ENCODE assay signal across 27 cellular contexts in the genomic region with DNA sequence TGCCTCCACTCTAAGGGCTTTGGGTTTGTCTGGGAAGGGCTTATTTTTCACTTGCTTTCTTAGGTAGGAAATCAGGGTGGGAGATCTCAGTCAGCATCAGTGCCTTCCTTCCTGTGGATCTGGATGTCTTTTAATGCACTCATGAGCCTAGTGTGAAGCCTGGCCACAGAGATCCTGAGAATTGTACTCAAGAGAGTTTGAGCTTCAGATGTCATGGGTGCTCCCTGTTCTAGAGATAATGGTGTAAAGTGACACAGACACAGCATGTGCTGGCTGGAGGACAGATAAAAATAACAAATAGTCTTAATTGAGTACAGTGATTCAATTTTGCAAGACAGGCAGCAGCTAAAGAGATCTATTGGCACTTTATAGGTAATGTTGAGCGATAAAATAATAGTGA.
A peak's percentile ranks its signal among the peaks of the same experiment; 100 is the strongest.
DNase-seq lines count a peak whose midpoint lies in the region; ATAC-seq and TF ChIP-seq lines count a peak whose summit lies in the region.
"Had no signal": no experiment of that assay in that cellular context is flagged by ENCODE, and none has a peak within 500 bp of the region (broad histone marks: within the 10 kb centered on the region; RNA-seq: fewer than 3 reads in every experiment).

No MANE protein-coding gene starts in this region.

- H2BK15ac ChIP-seq in neuronal stem cell (ENCODE audit: low read length), result no peak overlapping the region

- no CpG with 5 or more reads among the region's 1 CpG for WGBS in neuronal stem cell (ENCODE audit: extremely low coverage in 2 of 2, insufficient read length in 2 of 2, insufficient replicate concordance in 1 of 2), 2 donors

- H3K4me1 ChIP-seq in ES-I3 (ENCODE audit: insufficient read depth, low read length), result peaks cover 26% of the 10 kb centered on the region
- peaks cover 7 to 11% of the 10 kb centered on the region in 2 donors for H3K4me1 ChIP-seq in neuronal stem cell (ENCODE audit: control insufficient read depth in 2 of 2, insufficient read depth in 1 of 2, low read depth in 1 of 2, low read length in 2 of 2)
- H3K4me1 ChIP-seq: A549 had no signal

- peak overlapping the region; percentile 11; the same call in 1 of the 2 replicates for H3K9ac ChIP-seq in ES-I3 (ENCODE audit: low read depth, low read length)
- H3K9ac ChIP-seq in neuronal stem cell (ENCODE audit: low read depth, low read length, poor library complexity), result no peak overlapping the region

- no peak overlapping the region for H3K18ac ChIP-seq in neuronal stem cell (ENCODE audit: low read length)

- intact Hi-C loops in left cardiac atrium (cut with DNase I), result loop anchor here (5.0 to 10.0 kb wide), 4 partner anchors 112 to 448 kb away; a partner anchor contains a TSS

- no peak overlapping the region for H2BK5ac ChIP-seq in neuronal stem cell (ENCODE audit: low read length)

- no peaks in the 10 kb centered on the region for H3K27me3 ChIP-seq in neuronal stem cell (ENCODE audit: control insufficient read depth in 3 of 3, insufficient read depth in 3 of 3, low read depth in 1 of 3, low read length in 3 of 3)
- H3K27me3 ChIP-seq: cardiac muscle cell had no signal

- ATAC-seq in left cardiac atrium (peak; percentile 70 to 73), HG02588 (IDR thresholded peaks at IDR 0.05; ENCODE audit: unreplicated experiment) (no peak), HG02571 (IDR thresholded peaks at IDR 0.05; ENCODE audit: unreplicated experiment) (no peak)
- ATAC-seq: A549; activated CD8-positive, alpha-beta memory T cell treated with anti-CD3 and anti-CD28 coated beads, Interleukin-2, amount 10 ng/mL, durations not matched to agents 7 days and 5 days; activated naive CD8-positive, alpha-beta T cell treated with anti-CD3 and anti-CD28 coated beads, Interleukin-2, amount 50 U/mL, for 24 hours; activated T-cell treated with anti-CD3 and anti-CD28 coated beads, Interleukin-2, amount 50 U/mL, for 4 hours; mucosa of descending colon; natural killer cell treated with Interleukin-12 subunit alpha and Interleukin-12 subunit beta and Interleukin-15 and Interleukin-18, amount 100 ng/mL, for 72 hours had no signal

- H3K4ac ChIP-seq in neuronal stem cell (ENCODE audit: low read length), result no peak overlapping the region

- no peak overlapping the region for H3K4me2 ChIP-seq in neuronal stem cell (ENCODE audit: insufficient read depth, low read length, poor library complexity, severe bottlenecking)
- H3K4me2 ChIP-seq: A549 had no signal

- no peak overlapping the region for H2BK120ac ChIP-seq in neuronal stem cell (ENCODE audit: low read depth, low read length)

- no peak overlapping the region for H3K27ac ChIP-seq in neuronal stem cell (replicated peaks; ENCODE audit: low read length)
- H3K27ac ChIP-seq: A549, cardiac muscle cell, epithelial cell of prostate, thoracic aorta had no signal

- no peaks in the 10 kb centered on the region for H3K79me1 ChIP-seq in neuronal stem cell (ENCODE audit: low read depth, low read length)

- H2BK12ac ChIP-seq in neuronal stem cell (ENCODE audit: low read length), result no peak overlapping the region

- H3K9me3 ChIP-seq in ES-I3 (ENCODE audit: control insufficient read depth, insufficient read depth, low read length) (no peaks in the 10 kb centered on the region), neuronal stem cell (replicated peaks in 1 of 2; ENCODE audit: control insufficient read depth in 2 of 2, insufficient read depth in 1 of 2, low read depth in 1 of 2, low read length in 2 of 2) (no peaks in the 10 kb centered on the region)
- H3K9me3 ChIP-seq: A549, mucosa of descending colon, thoracic aorta had no signal

- H4K8ac ChIP-seq in neuronal stem cell (ENCODE audit: low read depth, low read length), result no peak overlapping the region

- H3K14ac ChIP-seq in neuronal stem cell (ENCODE audit: low read length), result no peak overlapping the region

- H2AFZ ChIP-seq in neuronal stem cell (ENCODE audit: low read length), result peak overlapping the region; percentile 69

- no peak overlapping the region for H4K91ac ChIP-seq in neuronal stem cell (ENCODE audit: low read depth, low read length, poor library complexity)

- DNase-seq in NCI-H146 treated with DMSO at 0.1 percent for 48 hours (lab: John Stamatoyannopoulos, UW; ENCODE audit: unreplicated experiment), result peak; percentile 48
- DNase-seq in left cardiac atrium, result no peak
- DNase-seq in neuronal stem cell (ENCODE audit: low spot score), result no peak
- no peak for DNase-seq in GM19238 (ENCODE audit: insufficient read length, low spot score)
- DNase-seq in foreskin fibroblast, result no peak
- DNase-seq: activated CD8-positive, alpha-beta memory T cell treated with anti-CD3 and anti-CD28 coated beads, Interleukin-2, amount 10 ng/mL, durations not matched to agents 7 days and 5 days; activated naive CD4-positive, alpha-beta T cell; activated naive CD8-positive, alpha-beta T cell treated with anti-CD3 and anti-CD28 coated beads, Interleukin-2, amount 50 U/mL, for 24 hours; activated T-cell treated with anti-CD3 and anti-CD28 coated beads, Interleukin-2, amount 50 U/mL, for 4 hours; Calu3; DND-41; effector CD8-positive, alpha-beta T cell; GOT3; head of caudate nucleus; Karpas-422; mucosa of descending colon; NCI-H446; stimulated activated CD4-positive, alpha-beta T cell treated with anti-CD3 and anti-CD28 coated beads, Interleukin-1b, Interleukin-23, amount 100 ng/mL, for 48 hours had no signal

- no peak for TF ChIP-seq CTCF in foreskin fibroblast (IDR thresholded peaks at IDR 0.05; ENCODE audit: low read depth, low read length)

- no peak overlapping the region for H3K23ac ChIP-seq in neuronal stem cell (ENCODE audit: low read depth, low read length, poor library complexity)

- no peak overlapping the region for H2AK5ac ChIP-seq in neuronal stem cell (ENCODE audit: low read depth, low read length)

- H3K4me3 ChIP-seq in neuronal stem cell (ENCODE audit: low read length in 2 of 2), result no peak overlapping the region
- H3K4me3 ChIP-seq in foreskin fibroblast (ENCODE audit: low read depth in 1 of 2, low read length in 2 of 2), result no peak overlapping the region
- H3K4me3 ChIP-seq: A549, cardiac muscle cell, coronary artery, mucosa of descending colon, thoracic aorta had no signal

- no peaks in the 10 kb centered on the region for H3K36me3 ChIP-seq in ES-I3 (ENCODE audit: insufficient read depth, low read length)
- no peaks in the 10 kb centered on the region for H3K36me3 ChIP-seq in neuronal stem cell (replicated peaks in 1 of 2; ENCODE audit: control insufficient read depth in 2 of 2, insufficient read depth in 2 of 2, low read length in 2 of 2)
- H3K36me3 ChIP-seq: cardiac muscle cell, thoracic aorta had no signal

Comparison
In these comparisons a context has a peak if more than half of its experiments do, and no peak if none do; other contexts are left out.
1. ATAC-seq: peak in left cardiac atrium (2 of 2); none in HG02588 (single experiment) and HG02571 (single experiment).